In the genomic region with DNA sequence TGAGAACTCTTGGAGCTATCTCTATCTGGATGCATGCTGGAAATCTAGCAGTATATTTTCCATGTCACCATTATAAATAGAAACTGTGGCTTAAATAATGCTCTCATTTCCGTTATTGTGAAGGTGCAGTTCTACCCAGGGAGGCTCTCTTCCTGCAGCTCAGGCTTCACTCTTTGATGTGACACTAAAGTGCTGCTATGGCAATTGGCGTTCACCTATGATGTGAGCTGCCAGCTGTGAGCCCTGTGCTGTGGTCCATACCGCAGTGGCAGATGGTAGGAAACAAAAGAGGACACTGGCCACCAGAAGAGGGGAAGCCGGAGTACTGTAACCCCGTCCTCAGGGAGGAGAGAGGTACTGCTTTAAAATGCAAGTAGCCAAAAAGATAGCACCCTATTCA, we compare ENCODE assay signal across 13 cellular contexts. TPM values are rescaled to one million over a fixed set of nuclear protein-coding genes. Genes with fewer than 3 reads are reported as not detected.
A peak's percentile ranks its signal among the peaks of the same experiment; 100 is the strongest.
DNase-seq lines count a peak whose midpoint lies in the region; ATAC-seq and TF ChIP-seq lines count a peak whose summit lies in the region.
"Had no signal": no experiment of that assay in that cellular context is flagged by ENCODE, and none has a peak within 500 bp of the region (broad histone marks: within the 10 kb centered on the region; RNA-seq: fewer than 3 reads in every experiment).

No MANE protein-coding gene starts in this region.

- peak in 1 of 2 donors; percentile 9 for DNase-seq in cardiac muscle cell (ENCODE audit: low read depth in 1 of 2, low spot score in 1 of 2)
- DNase-seq in right cardiac atrium, result no peak
- peak; percentile 72 for DNase-seq in NCI-H69 (lab: John Stamatoyannopoulos, UW)
- DNase-seq in activated T-helper 2 cell treated with anti-CD3 and anti-CD28 coated beads, Interferon-gamma antibody, Interleukin-2, Interleukin-4, amounts not matched to agents 10 μg/mL and 5 μg/mL and 100 μg/mL, durations not matched to agents 14 hours and 24 hours and 36 hours (ENCODE audit: low spot score), result peak; percentile 12
- peak; percentile 4 to 23 for DNase-seq in stimulated activated CD4-positive, alpha-beta T cell treated with anti-CD3 and anti-CD28 coated beads, Interleukin-4, amount 100 ng/mL, for 4 hours
- DNase-seq in NCI-H128 (lab: John Stamatoyannopoulos, UW; ENCODE audit: unreplicated experiment), result no peak
- DNase-seq in spleen, result no peak
- DNase-seq in SKM-1 treated with dmso at 0.1 percent for 144 hours (lab: John Stamatoyannopoulos, UW; ENCODE audit: unreplicated experiment), result no peak
- DNase-seq: GOT3, midbrain, OCI-M1 had no signal

- H3K27ac ChIP-seq in cardiac muscle cell, result peak overlapping the region; percentile 69
- no peak overlapping the region for H3K27ac ChIP-seq in right cardiac atrium (ENCODE audit: low read length)
- peak overlapping the region in 2 of 8 donors; percentile 17 to 30 for H3K27ac ChIP-seq in spleen
- H3K27ac ChIP-seq: coronary artery had no signal

- H3K4me1 ChIP-seq in cardiac muscle cell (ENCODE audit: low read depth), result peaks cover 22% of the 10 kb centered on the region
- no peaks in the 10 kb centered on the region for H3K4me1 ChIP-seq in right cardiac atrium (ENCODE audit: control insufficient read depth, insufficient read depth, low read length)
- H3K4me1 ChIP-seq in spleen, result peaks cover 0 to 8% (median 2%) of the 10 kb centered on the region in 6 donors

- H3K4me3 ChIP-seq in cardiac muscle cell (no peak overlapping the region), right cardiac atrium (ENCODE audit: low read length) (no peak overlapping the region), spleen (no peak overlapping the region)
- H3K4me3 ChIP-seq: coronary artery, smooth muscle cell had no signal

- no peaks in the 10 kb centered on the region for H3K9me3 ChIP-seq in cardiac muscle cell (ENCODE audit: low read depth)
- no peaks in the 10 kb centered on the region for H3K9me3 ChIP-seq in right cardiac atrium (ENCODE audit: control insufficient read depth, low read length)
- H3K9me3 ChIP-seq in spleen, result peaks cover 0 to 41% (median 26%) of the 10 kb centered on the region in 8 donors

- no peak for TF ChIP-seq CTCF in cardiac muscle cell (IDR thresholded peaks at IDR 0.05; ENCODE audit: low read depth, low read length)
- TF ChIP-seq CTCF in spleen (IDR thresholded peaks at IDR 0.05 in 8 of 11, conservative IDR thresholded peaks at IDR 0.05 in 3 of 11), result no peak

- no peak for TF ChIP-seq POLR2A in spleen (IDR thresholded peaks at IDR 0.05)

- H3K27me3 ChIP-seq in cardiac muscle cell (no peaks in the 10 kb centered on the region), right cardiac atrium (ENCODE audit: control insufficient read depth, insufficient read depth) (no peaks in the 10 kb centered on the region), spleen (replicated peaks in 1 of 7) (no peaks in the 10 kb centered on the region)

- peaks cover 47% of the 10 kb centered on the region for H3K9me3 Mint-ChIP-seq in activated T-helper 2 cell treated with anti-CD3 and anti-CD28 coated beads, Interferon-gamma antibody, Interleukin-2, Interleukin-4, amounts not matched to agents 10 μg/mL and 5 μg/mL and 100 μg/mL, durations not matched to agents 14 hours and 24 hours and 36 hours

- 36% methylated on average over 3 of the region's 5 CpGs for WGBS in right cardiac atrium
- 24 to 58% (median 32%) methylated on average over 3 of the region's 5 CpGs for WGBS in spleen, 5 donors

- no peak overlapping the region for H3K27ac Mint-ChIP-seq in activated T-helper 2 cell treated with anti-CD3 and anti-CD28 coated beads, Interferon-gamma antibody, Interleukin-2, Interleukin-4, amounts not matched to agents 10 μg/mL and 5 μg/mL and 100 μg/mL, durations not matched to agents 14 hours and 24 hours and 36 hours

- ATAC-seq in right cardiac atrium, result no peak

- no peaks in the 10 kb centered on the region for H3K36me3 Mint-ChIP-seq in activated T-helper 2 cell treated with anti-CD3 and anti-CD28 coated beads, Interferon-gamma antibody, Interleukin-2, Interleukin-4, amounts not matched to agents 10 μg/mL and 5 μg/mL and 100 μg/mL, durations not matched to agents 14 hours and 24 hours and 36 hours (ENCODE audit: low read depth)

- no peaks in the 10 kb centered on the region for H3K27me3 Mint-ChIP-seq in activated T-helper 2 cell treated with anti-CD3 and anti-CD28 coated beads, Interferon-gamma antibody, Interleukin-2, Interleukin-4, amounts not matched to agents 10 μg/mL and 5 μg/mL and 100 μg/mL, durations not matched to agents 14 hours and 24 hours and 36 hours (ENCODE audit: low read depth)

- intact Hi-C loops in right cardiac atrium (cut with DNase I) (no loop called here), spleen (cut with DNase I; ENCODE audit: low total_unique reads) (no loop called here)
- intact Hi-C loops in activated T-helper 2 cell treated with anti-CD3 and anti-CD28 coated beads, Interferon-gamma antibody, Interleukin-2, Interleukin-4, amounts not matched to agents 10 μg/mL and 5 μg/mL and 100 μg/mL, durations not matched to agents 14 hours and 24 hours and 36 hours (cut with micrococcal nuclease), result no loop called here

- H3K36me3 ChIP-seq in cardiac muscle cell (no peaks in the 10 kb centered on the region), spleen (no peaks in the 10 kb centered on the region)

- H3K4me1 Mint-ChIP-seq in activated T-helper 2 cell treated with anti-CD3 and anti-CD28 coated beads, Interferon-gamma antibody, Interleukin-2, Interleukin-4, amounts not matched to agents 10 μg/mL and 5 μg/mL and 100 μg/mL, durations not matched to agents 14 hours and 24 hours and 36 hours (ENCODE audit: low read depth), result peaks cover 5% of the 10 kb centered on the region

- peak overlapping the region; percentile 55 for H3K4me3 Mint-ChIP-seq in activated T-helper 2 cell treated with anti-CD3 and anti-CD28 coated beads, Interferon-gamma antibody, Interleukin-2, Interleukin-4, amounts not matched to agents 10 μg/mL and 5 μg/mL and 100 μg/mL, durations not matched to agents 14 hours and 24 hours and 36 hours (ENCODE audit: low read depth)

RNA-seq across cellular contexts. Expression of a gene that starts 40.6 kb away (rescaled TPM):
- total RNA-seq in cardiac muscle cell (2.7 and 3.2 TPM in 2 replicates), right cardiac atrium (1 to 10 TPM in 3 of 4 donors, under 1 TPM in 1; 0.47 to 1.3 (median 1.1) TPM), spleen (1 to 10 TPM; 3.0 to 6.8 (median 4.2) TPM)
- polyA plus RNA-seq in cardiac muscle cell (1.4 and 3.2 TPM in 2 replicates), right cardiac atrium (0.43 TPM), spleen (1 to 10 TPM in 2 of 3 donors, under 1 TPM in 1; 0.93 to 1.7 (median 1.1) TPM)
- total RNA-seq in activated T-helper 2 cell treated with anti-CD3 and anti-CD28 coated beads, Interferon-gamma antibody, Interleukin-2, Interleukin-4, amounts not matched to agents 10 μg/mL and 5 μg/mL and 100 μg/mL, durations not matched to agents 14 hours and 24 hours and 36 hours, result 3.1 and 3.5 TPM in 2 replicates

Comparison
In these comparisons a context has a peak if more than half of its experiments do, and no peak if none do; other contexts are left out.
1. DNase-seq: peak in NCI-H69 (single experiment), activated T-helper 2 cell treated with anti-CD3 and anti-CD28 coated beads, Interferon-gamma antibody, Interleukin-2, Interleukin-4, amounts not matched to agents 10 μg/mL and 5 μg/mL and 100 μg/mL, durations not matched to agents 14 hours and 24 hours and 36 hours (single experiment) and stimulated activated CD4-positive, alpha-beta T cell treated with anti-CD3 and anti-CD28 coated beads, Interleukin-4, amount 100 ng/mL, for 4 hours (2 of 2); none in right cardiac atrium (0 of 3), NCI-H128 (single experiment), spleen (single experiment) and SKM-1 treated with dmso at 0.1 percent for 144 hours (single experiment).